In the genomic region with DNA sequence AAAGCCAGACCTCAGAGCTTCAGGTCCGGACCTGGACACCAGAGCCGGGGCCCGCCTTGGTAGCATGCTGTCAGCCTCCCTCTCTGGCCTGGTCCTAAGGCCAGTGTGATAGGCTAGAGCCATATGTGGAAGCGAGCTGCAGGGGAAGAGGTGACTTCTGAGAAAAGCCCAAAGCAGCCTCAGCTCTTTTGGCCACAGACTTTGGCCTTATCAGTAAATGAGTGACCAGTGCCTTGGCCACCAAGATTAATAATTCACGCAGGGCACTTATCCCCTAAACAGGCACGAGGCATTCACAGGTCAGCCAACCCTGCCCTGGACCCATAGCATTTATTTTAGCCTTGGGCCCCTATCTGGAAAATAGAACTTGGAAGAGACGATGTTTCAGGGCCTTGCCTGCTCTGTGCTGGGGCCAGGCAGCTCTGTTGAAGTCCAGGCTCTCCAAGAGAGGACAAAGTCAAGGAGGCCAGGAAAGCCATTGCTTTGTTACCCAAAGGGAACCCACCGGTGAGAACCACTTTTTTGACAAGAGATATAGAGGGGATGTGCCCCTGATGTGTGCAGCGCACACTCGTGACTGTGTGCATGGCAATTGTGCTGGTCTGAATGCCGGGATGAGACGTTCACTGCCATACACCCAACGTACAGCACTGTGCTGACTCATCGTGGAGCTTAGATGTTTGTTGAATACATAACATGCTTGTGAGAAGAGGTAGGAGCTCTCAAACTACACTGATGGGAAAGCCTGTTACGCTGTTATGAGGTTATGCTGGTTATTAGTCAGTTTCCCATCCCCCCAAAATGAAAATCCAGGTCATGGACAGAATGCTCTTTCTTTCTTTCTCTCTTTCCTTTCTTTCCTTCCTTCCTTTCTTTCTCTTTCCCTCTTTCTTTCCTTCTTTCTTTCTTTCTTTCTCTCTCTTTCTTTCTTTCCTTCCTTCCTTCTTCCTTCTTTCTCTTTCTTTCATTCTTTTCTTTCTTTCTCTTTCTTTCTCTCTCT, we compare ENCODE assay signal across 1 cellular context.
TF ChIP-seq lines count a peak whose summit lies in the region.

No MANE protein-coding gene starts in this region.

TF ChIP-seq in K562, 482 proteins besides CTCF, POLR2A, EP300 and RAD21 (continued from another document and continues in another):
- TF ChIP-seq, protein P1, sequence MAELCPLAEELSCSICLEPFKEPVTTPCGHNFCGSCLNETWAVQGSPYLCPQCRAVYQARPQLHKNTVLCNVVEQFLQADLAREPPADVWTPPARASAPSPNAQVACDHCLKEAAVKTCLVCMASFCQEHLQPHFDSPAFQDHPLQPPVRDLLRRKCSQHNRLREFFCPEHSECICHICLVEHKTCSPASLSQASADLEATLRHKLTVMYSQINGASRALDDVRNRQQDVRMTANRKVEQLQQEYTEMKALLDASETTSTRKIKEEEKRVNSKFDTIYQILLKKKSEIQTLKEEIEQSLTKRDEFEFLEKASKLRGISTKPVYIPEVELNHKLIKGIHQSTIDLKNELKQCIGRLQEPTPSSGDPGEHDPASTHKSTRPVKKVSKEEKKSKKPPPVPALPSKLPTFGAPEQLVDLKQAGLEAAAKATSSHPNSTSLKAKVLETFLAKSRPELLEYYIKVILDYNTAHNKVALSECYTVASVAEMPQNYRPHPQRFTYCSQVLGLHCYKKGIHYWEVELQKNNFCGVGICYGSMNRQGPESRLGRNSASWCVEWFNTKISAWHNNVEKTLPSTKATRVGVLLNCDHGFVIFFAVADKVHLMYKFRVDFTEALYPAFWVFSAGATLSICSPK (IDR thresholded peaks at IDR 0.05; ENCODE audit: borderline replicate concordance), result peak; percentile 91
- TF ChIP-seq RFX7 (CRISPR knock-in tag; IDR thresholded peaks at IDR 0.05) (0 out of 2 replicates have a peak, but pooled peaks have one; percentile 70), CBX8 (IDR thresholded peaks at IDR 0.05; ENCODE audit: borderline replicate concordance, extremely low read depth, low read depth, low read length, poor library complexity, severe bottlenecking) (no peak), ETV5 (CRISPR knock-in tag; IDR thresholded peaks at IDR 0.05; ENCODE audit: low read depth) (no peak), ZSCAN29 (IDR thresholded peaks at IDR 0.05) (no peak), NR4A1 (CRISPR knock-in tag; IDR thresholded peaks at IDR 0.05) (no peak), NR4A1 (tag; IDR thresholded peaks at IDR 0.05) (peak; percentile 96), ZC3H4 (CRISPR knock-in tag; IDR thresholded peaks at IDR 0.05; ENCODE audit: borderline replicate concordance) (no peak), MYNN (IDR thresholded peaks at IDR 0.05) (0 out of 2 replicates have a peak, but pooled peaks have one; percentile 36), MYNN (CRISPR knock-in tag; IDR thresholded peaks at IDR 0.05) (no peak), ZFP1 (CRISPR knock-in tag; IDR thresholded peaks at IDR 0.05) (0 out of 2 replicates have a peak, but pooled peaks have one; percentile 2), E2F3 (CRISPR knock-in tag; IDR thresholded peaks at IDR 0.05) (0 out of 2 replicates have a peak, but pooled peaks have one; percentile 59), DPF2 (IDR thresholded peaks at IDR 0.05) (peak; percentile 84), XRCC4 (IDR thresholded peaks at IDR 0.05; ENCODE audit: extremely low read depth, insufficient read depth, insufficient read length) (no peak), LCOR (CRISPR knock-in tag; IDR thresholded peaks at IDR 0.05) (peak; percentile 28; the same call in 1 of the 2 replicates), NFRKB (IDR thresholded peaks at IDR 0.05; ENCODE audit: low read depth) (peak; percentile 87), DACH1 (IDR thresholded peaks at IDR 0.05; ENCODE audit: partially characterized antibody) (peak; percentile 65), RB1 (IDR thresholded peaks at IDR 0.05; ENCODE audit: low read depth) (0 out of 2 replicates have a peak, but pooled peaks have one; percentile 9), GABPA (tag; conservative IDR thresholded peaks at IDR 0.05; ENCODE audit: low read depth) (no peak), KLF16 (IDR thresholded peaks at IDR 0.05) (no peak), KAT2B (IDR thresholded peaks at IDR 0.05; ENCODE audit: low read depth, low read length) (no peak), SRF (CRISPR knock-in tag; IDR thresholded peaks at IDR 0.05) (peak in 1 of 2 experiments; percentile 89; a peak in 2 of 4 replicates), CGGBP1 (CRISPR knock-in tag; IDR thresholded peaks at IDR 0.05) (no peak), RUNX1 (IDR thresholded peaks at IDR 0.05; ENCODE audit: low read depth) (no peak), DDX20 (tag; IDR thresholded peaks at IDR 0.05; ENCODE audit: low read depth) (peak; percentile 61; the same call in 1 of the 2 replicates), PML (IDR thresholded peaks at IDR 0.05; ENCODE audit: low read length) (no peak)
- TF ChIP-seq, protein P2, sequence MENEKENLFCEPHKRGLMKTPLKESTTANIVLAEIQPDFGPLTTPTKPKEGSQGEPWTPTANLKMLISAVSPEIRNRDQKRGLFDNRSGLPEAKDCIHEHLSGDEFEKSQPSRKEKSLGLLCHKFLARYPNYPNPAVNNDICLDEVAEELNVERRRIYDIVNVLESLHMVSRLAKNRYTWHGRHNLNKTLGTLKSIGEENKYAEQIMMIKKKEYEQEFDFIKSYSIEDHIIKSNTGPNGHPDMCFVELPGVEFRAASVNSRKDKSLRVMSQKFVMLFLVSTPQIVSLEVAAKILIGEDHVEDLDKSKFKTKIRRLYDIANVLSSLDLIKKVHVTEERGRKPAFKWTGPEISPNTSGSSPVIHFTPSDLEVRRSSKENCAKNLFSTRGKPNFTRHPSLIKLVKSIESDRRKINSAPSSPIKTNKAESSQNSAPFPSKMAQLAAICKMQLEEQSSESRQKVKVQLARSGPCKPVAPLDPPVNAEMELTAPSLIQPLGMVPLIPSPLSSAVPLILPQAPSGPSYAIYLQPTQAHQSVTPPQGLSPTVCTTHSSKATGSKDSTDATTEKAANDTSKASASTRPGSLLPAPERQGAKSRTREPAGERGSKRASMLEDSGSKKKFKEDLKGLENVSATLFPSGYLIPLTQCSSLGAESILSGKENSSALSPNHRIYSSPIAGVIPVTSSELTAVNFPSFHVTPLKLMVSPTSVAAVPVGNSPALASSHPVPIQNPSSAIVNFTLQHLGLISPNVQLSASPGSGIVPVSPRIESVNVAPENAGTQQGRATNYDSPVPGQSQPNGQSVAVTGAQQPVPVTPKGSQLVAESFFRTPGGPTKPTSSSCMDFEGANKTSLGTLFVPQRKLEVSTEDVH (IDR thresholded peaks at IDR 0.05; ENCODE audit: low read depth, partially characterized antibody), result peak; percentile 22
- TF ChIP-seq, protein P3, sequence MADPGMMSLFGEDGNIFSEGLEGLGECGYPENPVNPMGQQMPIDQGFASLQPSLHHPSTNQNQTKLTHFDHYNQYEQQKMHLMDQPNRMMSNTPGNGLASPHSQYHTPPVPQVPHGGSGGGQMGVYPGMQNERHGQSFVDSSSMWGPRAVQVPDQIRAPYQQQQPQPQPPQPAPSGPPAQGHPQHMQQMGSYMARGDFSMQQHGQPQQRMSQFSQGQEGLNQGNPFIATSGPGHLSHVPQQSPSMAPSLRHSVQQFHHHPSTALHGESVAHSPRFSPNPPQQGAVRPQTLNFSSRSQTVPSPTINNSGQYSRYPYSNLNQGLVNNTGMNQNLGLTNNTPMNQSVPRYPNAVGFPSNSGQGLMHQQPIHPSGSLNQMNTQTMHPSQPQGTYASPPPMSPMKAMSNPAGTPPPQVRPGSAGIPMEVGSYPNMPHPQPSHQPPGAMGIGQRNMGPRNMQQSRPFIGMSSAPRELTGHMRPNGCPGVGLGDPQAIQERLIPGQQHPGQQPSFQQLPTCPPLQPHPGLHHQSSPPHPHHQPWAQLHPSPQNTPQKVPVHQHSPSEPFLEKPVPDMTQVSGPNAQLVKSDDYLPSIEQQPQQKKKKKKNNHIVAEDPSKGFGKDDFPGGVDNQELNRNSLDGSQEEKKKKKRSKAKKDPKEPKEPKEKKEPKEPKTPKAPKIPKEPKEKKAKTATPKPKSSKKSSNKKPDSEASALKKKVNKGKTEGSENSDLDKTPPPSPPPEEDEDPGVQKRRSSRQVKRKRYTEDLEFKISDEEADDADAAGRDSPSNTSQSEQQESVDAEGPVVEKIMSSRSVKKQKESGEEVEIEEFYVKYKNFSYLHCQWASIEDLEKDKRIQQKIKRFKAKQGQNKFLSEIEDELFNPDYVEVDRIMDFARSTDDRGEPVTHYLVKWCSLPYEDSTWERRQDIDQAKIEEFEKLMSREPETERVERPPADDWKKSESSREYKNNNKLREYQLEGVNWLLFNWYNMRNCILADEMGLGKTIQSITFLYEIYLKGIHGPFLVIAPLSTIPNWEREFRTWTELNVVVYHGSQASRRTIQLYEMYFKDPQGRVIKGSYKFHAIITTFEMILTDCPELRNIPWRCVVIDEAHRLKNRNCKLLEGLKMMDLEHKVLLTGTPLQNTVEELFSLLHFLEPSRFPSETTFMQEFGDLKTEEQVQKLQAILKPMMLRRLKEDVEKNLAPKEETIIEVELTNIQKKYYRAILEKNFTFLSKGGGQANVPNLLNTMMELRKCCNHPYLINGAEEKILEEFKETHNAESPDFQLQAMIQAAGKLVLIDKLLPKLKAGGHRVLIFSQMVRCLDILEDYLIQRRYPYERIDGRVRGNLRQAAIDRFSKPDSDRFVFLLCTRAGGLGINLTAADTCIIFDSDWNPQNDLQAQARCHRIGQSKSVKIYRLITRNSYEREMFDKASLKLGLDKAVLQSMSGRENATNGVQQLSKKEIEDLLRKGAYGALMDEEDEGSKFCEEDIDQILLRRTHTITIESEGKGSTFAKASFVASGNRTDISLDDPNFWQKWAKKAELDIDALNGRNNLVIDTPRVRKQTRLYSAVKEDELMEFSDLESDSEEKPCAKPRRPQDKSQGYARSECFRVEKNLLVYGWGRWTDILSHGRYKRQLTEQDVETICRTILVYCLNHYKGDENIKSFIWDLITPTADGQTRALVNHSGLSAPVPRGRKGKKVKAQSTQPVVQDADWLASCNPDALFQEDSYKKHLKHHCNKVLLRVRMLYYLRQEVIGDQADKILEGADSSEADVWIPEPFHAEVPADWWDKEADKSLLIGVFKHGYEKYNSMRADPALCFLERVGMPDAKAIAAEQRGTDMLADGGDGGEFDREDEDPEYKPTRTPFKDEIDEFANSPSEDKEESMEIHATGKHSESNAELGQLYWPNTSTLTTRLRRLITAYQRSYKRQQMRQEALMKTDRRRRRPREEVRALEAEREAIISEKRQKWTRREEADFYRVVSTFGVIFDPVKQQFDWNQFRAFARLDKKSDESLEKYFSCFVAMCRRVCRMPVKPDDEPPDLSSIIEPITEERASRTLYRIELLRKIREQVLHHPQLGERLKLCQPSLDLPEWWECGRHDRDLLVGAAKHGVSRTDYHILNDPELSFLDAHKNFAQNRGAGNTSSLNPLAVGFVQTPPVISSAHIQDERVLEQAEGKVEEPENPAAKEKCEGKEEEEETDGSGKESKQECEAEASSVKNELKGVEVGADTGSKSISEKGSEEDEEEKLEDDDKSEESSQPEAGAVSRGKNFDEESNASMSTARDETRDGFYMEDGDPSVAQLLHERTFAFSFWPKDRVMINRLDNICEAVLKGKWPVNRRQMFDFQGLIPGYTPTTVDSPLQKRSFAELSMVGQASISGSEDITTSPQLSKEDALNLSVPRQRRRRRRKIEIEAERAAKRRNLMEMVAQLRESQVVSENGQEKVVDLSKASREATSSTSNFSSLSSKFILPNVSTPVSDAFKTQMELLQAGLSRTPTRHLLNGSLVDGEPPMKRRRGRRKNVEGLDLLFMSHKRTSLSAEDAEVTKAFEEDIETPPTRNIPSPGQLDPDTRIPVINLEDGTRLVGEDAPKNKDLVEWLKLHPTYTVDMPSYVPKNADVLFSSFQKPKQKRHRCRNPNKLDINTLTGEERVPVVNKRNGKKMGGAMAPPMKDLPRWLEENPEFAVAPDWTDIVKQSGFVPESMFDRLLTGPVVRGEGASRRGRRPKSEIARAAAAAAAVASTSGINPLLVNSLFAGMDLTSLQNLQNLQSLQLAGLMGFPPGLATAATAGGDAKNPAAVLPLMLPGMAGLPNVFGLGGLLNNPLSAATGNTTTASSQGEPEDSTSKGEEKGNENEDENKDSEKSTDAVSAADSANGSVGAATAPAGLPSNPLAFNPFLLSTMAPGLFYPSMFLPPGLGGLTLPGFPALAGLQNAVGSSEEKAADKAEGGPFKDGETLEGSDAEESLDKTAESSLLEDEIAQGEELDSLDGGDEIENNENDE (IDR thresholded peaks at IDR 0.05; ENCODE audit: low read depth, low read length), result no peak
- TF ChIP-seq, protein P4, sequence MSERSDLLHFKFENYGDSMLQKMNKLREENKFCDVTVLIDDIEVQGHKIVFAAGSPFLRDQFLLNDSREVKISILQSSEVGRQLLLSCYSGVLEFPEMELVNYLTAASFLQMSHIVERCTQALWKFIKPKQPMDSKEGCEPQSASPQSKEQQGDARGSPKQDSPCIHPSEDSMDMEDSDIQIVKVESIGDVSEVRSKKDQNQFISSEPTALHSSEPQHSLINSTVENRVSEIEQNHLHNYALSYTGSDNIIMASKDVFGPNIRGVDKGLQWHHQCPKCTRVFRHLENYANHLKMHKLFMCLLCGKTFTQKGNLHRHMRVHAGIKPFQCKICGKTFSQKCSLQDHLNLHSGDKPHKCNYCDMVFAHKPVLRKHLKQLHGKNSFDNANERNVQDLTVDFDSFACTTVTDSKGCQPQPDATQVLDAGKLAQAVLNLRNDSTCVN (CRISPR knock-in tag; IDR thresholded peaks at IDR 0.05), result peak; percentile 32; the same call in 1 of the 2 replicates
- TF ChIP-seq, protein P5, sequence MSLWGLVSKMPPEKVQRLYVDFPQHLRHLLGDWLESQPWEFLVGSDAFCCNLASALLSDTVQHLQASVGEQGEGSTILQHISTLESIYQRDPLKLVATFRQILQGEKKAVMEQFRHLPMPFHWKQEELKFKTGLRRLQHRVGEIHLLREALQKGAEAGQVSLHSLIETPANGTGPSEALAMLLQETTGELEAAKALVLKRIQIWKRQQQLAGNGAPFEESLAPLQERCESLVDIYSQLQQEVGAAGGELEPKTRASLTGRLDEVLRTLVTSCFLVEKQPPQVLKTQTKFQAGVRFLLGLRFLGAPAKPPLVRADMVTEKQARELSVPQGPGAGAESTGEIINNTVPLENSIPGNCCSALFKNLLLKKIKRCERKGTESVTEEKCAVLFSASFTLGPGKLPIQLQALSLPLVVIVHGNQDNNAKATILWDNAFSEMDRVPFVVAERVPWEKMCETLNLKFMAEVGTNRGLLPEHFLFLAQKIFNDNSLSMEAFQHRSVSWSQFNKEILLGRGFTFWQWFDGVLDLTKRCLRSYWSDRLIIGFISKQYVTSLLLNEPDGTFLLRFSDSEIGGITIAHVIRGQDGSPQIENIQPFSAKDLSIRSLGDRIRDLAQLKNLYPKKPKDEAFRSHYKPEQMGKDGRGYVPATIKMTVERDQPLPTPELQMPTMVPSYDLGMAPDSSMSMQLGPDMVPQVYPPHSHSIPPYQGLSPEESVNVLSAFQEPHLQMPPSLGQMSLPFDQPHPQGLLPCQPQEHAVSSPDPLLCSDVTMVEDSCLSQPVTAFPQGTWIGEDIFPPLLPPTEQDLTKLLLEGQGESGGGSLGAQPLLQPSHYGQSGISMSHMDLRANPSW (CRISPR knock-in tag; IDR thresholded peaks at IDR 0.05), result no peak
- TF ChIP-seq, protein P6, sequence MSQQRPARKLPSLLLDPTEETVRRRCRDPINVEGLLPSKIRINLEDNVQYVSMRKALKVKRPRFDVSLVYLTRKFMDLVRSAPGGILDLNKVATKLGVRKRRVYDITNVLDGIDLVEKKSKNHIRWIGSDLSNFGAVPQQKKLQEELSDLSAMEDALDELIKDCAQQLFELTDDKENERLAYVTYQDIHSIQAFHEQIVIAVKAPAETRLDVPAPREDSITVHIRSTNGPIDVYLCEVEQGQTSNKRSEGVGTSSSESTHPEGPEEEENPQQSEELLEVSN (IDR thresholded peaks at IDR 0.05; ENCODE audit: borderline replicate concordance in 1 of 2, extremely low read depth in 1 of 2, insufficient read depth in 1 of 2, insufficient read length in 1 of 2, low read depth in 1 of 2, low read length in 1 of 2, poor library complexity in 1 of 2, severe bottlenecking in 1 of 2), result peak in 1 of 2 experiments; percentile 48
